Comparison of ENCODE assay signal across 12 cellular contexts in the genomic region with DNA sequence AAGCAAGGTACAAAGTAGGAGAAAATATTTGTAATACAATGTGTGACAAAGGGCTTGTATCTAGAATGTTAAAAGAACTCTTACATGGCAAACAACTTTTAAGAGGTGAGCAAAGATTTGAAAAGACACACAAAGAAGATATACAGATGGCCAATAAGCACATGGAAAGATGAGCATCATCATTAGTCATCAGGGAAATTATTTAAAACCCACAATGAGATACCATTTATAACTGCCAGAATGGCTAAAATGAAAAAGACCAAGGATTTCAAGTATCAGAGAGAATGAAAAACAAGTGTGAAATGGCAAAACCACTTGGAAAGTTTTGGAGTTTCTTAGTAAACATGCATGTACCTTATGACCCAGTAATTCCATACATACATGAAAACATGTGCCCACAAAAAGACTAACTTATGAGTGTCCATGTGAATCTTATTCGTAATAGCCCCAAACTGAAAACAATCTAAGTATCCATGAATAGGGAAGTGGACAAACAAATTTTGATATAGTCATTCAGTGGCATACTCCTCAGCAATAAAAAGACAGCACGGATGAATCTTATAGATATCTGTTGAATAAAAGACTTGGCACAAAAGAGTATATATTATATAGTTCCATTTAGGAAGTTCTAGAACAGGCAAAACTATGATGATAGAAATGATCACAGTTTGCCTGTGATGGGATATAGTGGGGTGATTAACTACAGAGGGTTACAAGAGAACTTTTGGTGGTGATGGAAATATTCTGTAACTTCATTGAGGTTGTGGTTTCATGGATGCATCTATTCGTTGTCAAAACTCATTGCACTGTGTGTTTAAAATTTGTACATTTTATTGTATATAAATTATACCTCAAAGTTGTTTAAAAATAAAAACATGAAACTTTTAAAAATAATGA.
DNase-seq lines count a peak whose midpoint lies in the region; ATAC-seq and TF ChIP-seq lines count a peak whose summit lies in the region.
"Had no signal": no experiment of that assay in that cellular context is flagged by ENCODE, and none has a peak within 500 bp of the region (broad histone marks: within the 10 kb centered on the region; RNA-seq: fewer than 3 reads in every experiment).

No MANE protein-coding gene starts in this region.

- H3K79me2 ChIP-seq in hepatocyte = no peaks in the 10 kb centered on the region

- no peak for TF ChIP-seq CTCF in heart right ventricle (IDR thresholded peaks at IDR 0.05)
- no peak for TF ChIP-seq CTCF in VCaP (conservative IDR thresholded peaks at IDR 0.05)
- no peak for TF ChIP-seq CTCF in hepatocyte (IDR thresholded peaks at IDR 0.05; ENCODE audit: poor library complexity)
- no peak for TF ChIP-seq CTCF in suprapubic skin (IDR thresholded peaks at IDR 0.05)
- TF ChIP-seq CTCF in uterus (IDR thresholded peaks at IDR 0.05) = no peak
- no peak for TF ChIP-seq CTCF in ovary (IDR thresholded peaks at IDR 0.05)

- WGBS in heart right ventricle, 2 donors = 72 to 83% methylated on average over 3 of the region's 3 CpGs
- WGBS in hepatocyte (ENCODE audit: low lambda C conversion rate, missing lambda C conversion rate) = 80% methylated on average over 3 of the region's 3 CpGs
- WGBS in suprapubic skin = 72% methylated on average over 3 of the region's 3 CpGs
- 75 to 76% (median 75%) methylated on average over 3 of the region's 3 CpGs for WGBS in ovary, 3 donors

- DNase-seq in heart right ventricle (no peak), Right ventricle myocardium inferior (ENCODE audit: missing footprints) (no peak), hepatocyte (ENCODE audit: low spot score) (no peak), suprapubic skin (ENCODE audit: low spot score in 2 of 2) (no peak), uterus (no peak), ovary (no peak), DMS53 (lab: John Stamatoyannopoulos, UW) (no peak)
- DNase-seq: BE2C, NCI-H2029, T1000, transverse colon had no signal

- H3K4me2 ChIP-seq in hepatocyte = peak overlapping the region; percentile 60

- peak overlapping the region in 6 of 10 donors; percentile 15 to 73 (median 58) for H3K27ac ChIP-seq in heart right ventricle
- peak overlapping the region; percentile 13; the same call in 1 of the 2 replicates for H3K27ac ChIP-seq in VCaP
- H3K27ac ChIP-seq in hepatocyte = peak overlapping the region; percentile 58
- H3K27ac ChIP-seq in suprapubic skin = no peak overlapping the region
- H3K27ac ChIP-seq in uterus = peak overlapping the region in 1 of 2 donors; percentile 60
- H3K27ac ChIP-seq in ovary = no peak overlapping the region

- H3K9me2 ChIP-seq in hepatocyte (replicated peaks; ENCODE audit: insufficient read depth) = no peaks in the 10 kb centered on the region

- intact Hi-C loops in heart right ventricle (cut with DNase I) = no loop called here
- intact Hi-C loops in Right ventricle myocardium inferior (cut with DNase I) = loop anchor here (5.0 kb wide), 1 partner anchor 35 kb away; no protein-coding TSS in a partner anchor
- intact Hi-C loops in uterus (cut with DNase I; ENCODE audit: low total_unique reads) = no loop called here
- intact Hi-C loops in ovary (cut with DNase I) = no loop called here

- H3K36me3 ChIP-seq in heart right ventricle = no peaks in the 10 kb centered on the region
- no peaks in the 10 kb centered on the region for H3K36me3 ChIP-seq in hepatocyte (replicated peaks; ENCODE audit: insufficient read depth, low read depth)
- H3K36me3 ChIP-seq in suprapubic skin = no peaks in the 10 kb centered on the region
- no peaks in the 10 kb centered on the region for H3K36me3 ChIP-seq in uterus
- no peaks in the 10 kb centered on the region for H3K36me3 ChIP-seq in ovary
- H3K36me3 ChIP-seq: BE2C, transverse colon had no signal

- TF ChIP-seq POLR2A in suprapubic skin (IDR thresholded peaks at IDR 0.05) = no peak
- TF ChIP-seq POLR2A in uterus (IDR thresholded peaks at IDR 0.05) = no peak
- TF ChIP-seq POLR2A in ovary (IDR thresholded peaks at IDR 0.05) = no peak

- H3K4me1 ChIP-seq in heart right ventricle = peaks cover 0 to 26% (median 9%) of the 10 kb centered on the region in 9 donors
- peaks cover 1% of the 10 kb centered on the region for H3K4me1 ChIP-seq in hepatocyte (ENCODE audit: insufficient read depth)
- H3K4me1 ChIP-seq in suprapubic skin = peaks cover 20% of the 10 kb centered on the region
- no peaks in the 10 kb centered on the region for H3K4me1 ChIP-seq in uterus
- peaks cover 2% of the 10 kb centered on the region for H3K4me1 ChIP-seq in ovary (ENCODE audit: insufficient read depth)
- H3K4me1 ChIP-seq: BE2C had no signal

- H4K20me1 ChIP-seq in hepatocyte (ENCODE audit: insufficient read depth, poor library complexity, severe bottlenecking) = no peaks in the 10 kb centered on the region

- ATAC-seq in heart right ventricle = peak in 1 of 8 donors; percentile 36
- no peak for ATAC-seq in Right ventricle myocardium inferior

- H3K27me3 ChIP-seq in heart right ventricle = no peaks in the 10 kb centered on the region
- H3K27me3 ChIP-seq in hepatocyte = no peaks in the 10 kb centered on the region
- H3K27me3 ChIP-seq in suprapubic skin = no peaks in the 10 kb centered on the region
- no peaks in the 10 kb centered on the region for H3K27me3 ChIP-seq in uterus
- H3K27me3 ChIP-seq in ovary = no peaks in the 10 kb centered on the region
- H3K27me3 ChIP-seq: BE2C, transverse colon had no signal

- peaks cover 0 to 3% (median 0%) of the 10 kb centered on the region in 11 donors for H3K9me3 ChIP-seq in heart right ventricle
- no peaks in the 10 kb centered on the region for H3K9me3 ChIP-seq in hepatocyte (ENCODE audit: low read depth)
- H3K9me3 ChIP-seq in suprapubic skin = no peaks in the 10 kb centered on the region
- H3K9me3 ChIP-seq in uterus = no peaks in the 10 kb centered on the region
- no peaks in the 10 kb centered on the region for H3K9me3 ChIP-seq in ovary
- H3K9me3 ChIP-seq: BE2C, transverse colon had no signal

- peak overlapping the region in 6 of 10 donors; percentile 2 to 44 (median 37) for H3K4me3 ChIP-seq in heart right ventricle
- no peak overlapping the region for H3K4me3 ChIP-seq in hepatocyte
- peak overlapping the region; percentile 21 for H3K4me3 ChIP-seq in suprapubic skin
- H3K4me3 ChIP-seq in uterus = no peak overlapping the region
- H3K4me3 ChIP-seq in ovary = no peak overlapping the region

- no peak overlapping the region for H2AFZ ChIP-seq in hepatocyte

- TF ChIP-seq EP300 in suprapubic skin (IDR thresholded peaks at IDR 0.05) (no peak), ovary (IDR thresholded peaks at IDR 0.05) (no peak)

Comparison
In these comparisons a context has a peak if more than half of its experiments do, and no peak if none do; other contexts are left out.
1. H3K27ac ChIP-seq: peak in heart right ventricle (6 of 10), VCaP (single experiment) and hepatocyte (single experiment); none in suprapubic skin (single experiment) and ovary (0 of 2).
2. H3K4me3 ChIP-seq: peak in heart right ventricle (6 of 10) and suprapubic skin (single experiment); none in hepatocyte (single experiment), uterus (0 of 2) and ovary (single experiment).